In the genomic region with DNA sequence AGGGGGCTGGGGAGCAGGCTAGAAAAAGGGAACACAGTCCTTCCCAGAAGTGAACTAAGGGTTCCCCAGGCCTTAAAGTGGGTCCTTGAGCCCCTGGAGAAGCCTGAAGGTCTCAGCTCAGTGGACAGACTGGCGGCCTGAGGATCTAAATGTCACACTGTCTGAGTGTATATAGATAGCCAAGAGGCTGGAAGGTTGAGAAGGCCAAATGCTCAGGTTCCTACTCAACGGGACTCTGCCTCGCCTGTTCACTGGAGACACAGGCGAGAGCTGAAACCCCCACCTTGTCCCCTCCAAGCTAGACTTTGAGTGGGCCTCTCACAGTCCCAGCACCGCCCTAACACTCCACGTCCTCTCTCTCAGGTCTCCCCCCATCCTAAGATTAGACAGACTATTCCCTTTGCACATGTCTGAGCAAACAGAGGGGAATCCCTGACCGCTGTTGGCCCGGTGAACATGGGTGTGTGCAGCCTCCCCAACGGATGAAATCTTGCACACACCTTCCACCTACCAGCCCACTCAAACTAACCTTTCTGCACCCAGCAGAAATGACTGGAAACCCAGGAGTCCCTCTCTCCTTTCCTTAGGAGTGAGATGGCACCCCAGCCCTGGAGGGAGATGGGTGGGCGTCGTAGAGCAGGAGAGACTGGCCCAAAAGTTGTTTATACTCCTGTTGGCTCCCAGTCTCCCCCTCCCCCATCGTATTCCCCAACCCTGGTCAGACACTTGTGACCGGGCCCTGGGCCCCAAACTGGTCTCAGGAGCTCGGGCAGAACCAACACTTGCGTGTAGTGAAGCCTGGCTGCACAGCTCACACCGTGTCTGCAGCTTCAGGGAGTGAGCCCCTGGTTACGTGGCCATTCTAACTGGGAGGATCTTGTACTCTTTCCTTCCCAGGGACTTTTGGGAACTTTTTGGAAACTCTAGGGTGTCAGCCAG, we compare ENCODE assay signal across 11 cellular contexts. TPM values are rescaled to one million over a fixed set of nuclear protein-coding genes. Genes with fewer than 3 reads are reported as not detected.
DNase-seq lines count a peak whose midpoint lies in the region; ATAC-seq, FAIRE-seq and TF ChIP-seq lines count a peak whose summit lies in the region.
"Had no signal": no experiment of that assay in that cellular context is flagged by ENCODE, and none has a peak within 500 bp of the region (broad histone marks: within the 10 kb centered on the region; RNA-seq: fewer than 3 reads in every experiment).

No MANE protein-coding gene starts in this region.

- no peak overlapping the region for H3K14ac ChIP-seq in H9 (ENCODE audit: insufficient read depth, low read length)

- no peak overlapping the region for H3K23ac ChIP-seq in H9 (ENCODE audit: insufficient read length, low read depth, low read length)

- no peak overlapping the region for H2BK120ac ChIP-seq in H9 (ENCODE audit: low read depth, low read length, poor library complexity, severe bottlenecking)

- no peaks in the 10 kb centered on the region for H3K9me3 ChIP-seq in H9 (ENCODE audit: control insufficient read depth, low read depth, low read length)
- no peaks in the 10 kb centered on the region for H3K9me3 ChIP-seq in HepG2 (ENCODE audit: low read length)
- no peaks in the 10 kb centered on the region for H3K9me3 ChIP-seq in stomach

- no peak overlapping the region for H3K56ac ChIP-seq in H9 (ENCODE audit: insufficient read length, low read depth, low read length)

- H2BK20ac ChIP-seq in H9 (ENCODE audit: low read depth, low read length, poor library complexity, severe bottlenecking): no peak overlapping the region

- intact Hi-C loops in HepG2 (cut with micrococcal nuclease; ENCODE audit: unreplicated experiment) (loop anchor here (5.0 kb wide), 1 partner anchor 88 kb away; no protein-coding TSS in a partner anchor), stomach (cut with DNase I; ENCODE audit: low total_unique reads) (no loop called here)

- H3K36me3 ChIP-seq in HepG2 (replicated peaks in 1 of 2; ENCODE audit: control insufficient read depth in 1 of 2, insufficient read depth in 2 of 2, low read length in 2 of 2) (peaks cover 0 to 2% of the 10 kb centered on the region in 2 experiments; a peak in 1 of 5 replicates), stomach (peaks cover 0 to 4% (median 0%) of the 10 kb centered on the region in 4 donors)

- H3K27ac ChIP-seq in H9 (ENCODE audit: insufficient read length, low read depth, low read length): no peak overlapping the region
- peak overlapping the region; percentile 51 for H3K27ac ChIP-seq in HepG2 (ENCODE audit: extremely low read length, insufficient read depth, low read length)
- peak overlapping the region; percentile 10 to 90 (median 84) for H3K27ac ChIP-seq in stomach

- H3K4me2 ChIP-seq in H9 (ENCODE audit: insufficient read depth, insufficient read length, low read length): peak overlapping the region; percentile 35
- peak overlapping the region; percentile 99 for H3K4me2 ChIP-seq in HepG2 (ENCODE audit: low read depth, low read length)

- H2AK5ac ChIP-seq in H9 (ENCODE audit: insufficient read length, low read length): no peak overlapping the region

- H3K27me3 ChIP-seq in H9 (ENCODE audit: insufficient read depth, low read length): peaks cover 11% of the 10 kb centered on the region; the same call in 1 of the 2 replicates
- peaks cover 0 to 22% of the 10 kb centered on the region in 2 experiments; a peak in 2 of 5 replicates for H3K27me3 ChIP-seq in HepG2 (ENCODE audit: control insufficient read depth in 1 of 2, insufficient read depth in 2 of 2, low read length in 2 of 2)
- peaks cover 0 to 29% (median 12%) of the 10 kb centered on the region in 3 donors for H3K27me3 ChIP-seq in stomach

- WGBS in H9 (ENCODE audit: extremely low coverage, insufficient read length, low lambda C conversion rate): no CpG with 5 or more reads among the region's 17 CpGs
- 21% methylated on average over 17 of the region's 17 CpGs for WGBS in HepG2 (ENCODE audit: low lambda C conversion rate)
- 36 to 59% (median 43%) methylated on average over 17 of the region's 17 CpGs for WGBS in stomach, 5 donors

- H3K79me1 ChIP-seq in H9 (ENCODE audit: insufficient read depth, low read depth, low read length, poor library complexity, severe bottlenecking): no peaks in the 10 kb centered on the region

- H3K4me3 Mint-ChIP-seq in H9 (peak overlapping the region; percentile 88 to 91), chondrocyte (ENCODE audit: unreplicated experiment) (peak overlapping the region; percentile 95)

- POLR2A ChIA-PET in HepG2 (lab: Yijun Ruan, JAX): interaction anchor here (1.0 to 6.7 kb wide), 6 partner anchors 10 to 222 kb away, joined by 3 to 203 read pairs (median 6); no protein-coding TSS in a partner anchor

- no peak for TF ChIP-seq RAD21 in HepG2 (CRISPR knock-in tag; IDR thresholded peaks at IDR 0.05)

- no peak for TF ChIP-seq EP300 in HepG2 (IDR thresholded peaks at IDR 0.05; ENCODE audit: low read depth in 2 of 2, low read length in 2 of 2)
- TF ChIP-seq EP300 in HepG2 (CRISPR knock-in tag; IDR thresholded peaks at IDR 0.05; ENCODE audit: borderline replicate concordance): no peak
- no peak for TF ChIP-seq EP300 in stomach (IDR thresholded peaks at IDR 0.05)

- H4K8ac ChIP-seq in H9 (replicated peaks; ENCODE audit: insufficient read length, low read depth, low read length): no peak overlapping the region

- peaks cover 22% of the 10 kb centered on the region for H3K27me3 Mint-ChIP-seq in H9 (ENCODE audit: low read depth)
- no peaks in the 10 kb centered on the region for H3K27me3 Mint-ChIP-seq in chondrocyte (ENCODE audit: low read depth)

- H3K27ac Mint-ChIP-seq in H9: peak overlapping the region in 1 of 3 experiments; percentile 83; a peak in 3 of 7 replicates
- H3K27ac Mint-ChIP-seq in chondrocyte (ENCODE audit: unreplicated experiment): peak overlapping the region; percentile 78

- ATAC-seq in HepG2: no peak
- ATAC-seq in GM18867 (IDR thresholded peaks at IDR 0.05; ENCODE audit: unreplicated experiment): no peak
- no peak for ATAC-seq in HG02798 (IDR thresholded peaks at IDR 0.05; ENCODE audit: poor library complexity, unreplicated experiment)
- ATAC-seq: HCT116 had no signal

- H2BK5ac ChIP-seq in H9 (ENCODE audit: insufficient read length, low read length): no peak overlapping the region

- H3K23me2 ChIP-seq in H9 (ENCODE audit: insufficient read length, low read depth, low read length, poor library complexity, severe bottlenecking): peaks cover 11% of the 10 kb centered on the region

- H3K36me3 Mint-ChIP-seq in H9 (ENCODE audit: insufficient read depth in 1 of 3, low read depth in 3 of 3): peaks cover 5 to 50% (median 38%) of the 10 kb centered on the region in 3 experiments; a peak in 5 of 7 replicates
- peaks cover 28% of the 10 kb centered on the region for H3K36me3 Mint-ChIP-seq in chondrocyte (ENCODE audit: low read depth)

- no peak overlapping the region for H3K9ac ChIP-seq in H9 (ENCODE audit: extremely low read depth, insufficient read length, low read length)
- peak overlapping the region; percentile 75 for H3K9ac ChIP-seq in HepG2 (ENCODE audit: insufficient read depth, low read depth, low read length)

- peak overlapping the region; percentile 69 to 95 (median 90) for H3K4me3 ChIP-seq in HepG2 (replicated peaks in 1 of 3; ENCODE audit: insufficient read depth in 1 of 3, low read depth in 2 of 3, low read length in 3 of 3)
- H3K4me3 ChIP-seq in stomach: peak overlapping the region; percentile 55 to 71 (median 62)

- no TSS peak for BruUV-seq in HepG2 (replicated peaks; lab: Mats Ljungman, UMichigan)

- DNase-seq in H9 (no peak), chondrocyte (ENCODE audit: low spot score) (no peak), HepG2 (ENCODE audit: low spot score) (no peak), stomach (no peak), HPDE6-E6E7 (ENCODE audit: extremely low spot score) (no peak)
- no peak for DNase-seq in central memory CD4-positive, alpha-beta T cell
- DNase-seq: activated gamma-delta T cell, SHP77 had no signal

- H4K20me1 ChIP-seq in H9 (ENCODE audit: control insufficient read depth, insufficient read depth, insufficient read length) (no peaks in the 10 kb centered on the region), HepG2 (ENCODE audit: insufficient read depth, low read length) (peaks cover 7% of the 10 kb centered on the region)

- H3K4ac ChIP-seq in H9 (ENCODE audit: low read depth, low read length): no peak overlapping the region

- no peaks in the 10 kb centered on the region for H3K79me2 ChIP-seq in H9 (ENCODE audit: insufficient read depth, low read length)
- peaks cover 34% of the 10 kb centered on the region for H3K79me2 ChIP-seq in HepG2 (ENCODE audit: insufficient read depth, low read length)

- no peak overlapping the region for H3T11ph ChIP-seq in H9 (ENCODE audit: low read length)

- no peak for FAIRE-seq in HepG2 (lab: Jason Lieb, UNC)

- peaks cover 1% of the 10 kb centered on the region; the same call in 1 of the 2 replicates for H3K4me1 ChIP-seq in H9 (ENCODE audit: insufficient read depth, low read length)
- peaks cover 87% of the 10 kb centered on the region for H3K4me1 ChIP-seq in HepG2 (ENCODE audit: insufficient read depth, low read length)
- H3K4me1 ChIP-seq in stomach: peaks cover 40 to 83% (median 61%) of the 10 kb centered on the region in 4 donors

- in situ Hi-C loops in HepG2 (cut with HindIII; ENCODE audit: extremely low pct_ligation_motif_present, low pct_unique_long_range_greater_than_20kb): no loop called here

- TF ChIP-seq POLR2A in HepG2 (IDR thresholded peaks at IDR 0.05; ENCODE audit: insufficient read depth in 1 of 2, low read depth in 2 of 2, low read length in 2 of 2) (no peak), stomach (IDR thresholded peaks at IDR 0.05) (no peak)

- TF ChIP-seq CTCF in H9 (conservative IDR thresholded peaks at IDR 0.05) (no peak), chondrocyte (IDR thresholded peaks at IDR 0.05) (no peak), HepG2 (CRISPR knock-in tag; IDR thresholded peaks at IDR 0.05) (no peak), stomach (IDR thresholded peaks at IDR 0.05) (no peak)

- no peak overlapping the region for H2BK15ac ChIP-seq in H9 (ENCODE audit: low read depth, low read length)

- H3K4me1 Mint-ChIP-seq in H9: peaks cover 69 to 72% of the 10 kb centered on the region in 2 experiments
- H3K4me1 Mint-ChIP-seq in chondrocyte (ENCODE audit: low read depth): peaks cover 73% of the 10 kb centered on the region

- CTCF ChIA-PET in HepG2 (lab: Yijun Ruan, JAX; ENCODE audit: low intra/inter-chr PET ratio, low total read pairs): no interaction called here

- H4K91ac ChIP-seq in H9 (ENCODE audit: insufficient read length, low read depth, low read length): no peak overlapping the region

- H2BK12ac ChIP-seq in H9 (ENCODE audit: insufficient read length, low read depth, low read length): no peak overlapping the region

- H2AFZ ChIP-seq in H9 (ENCODE audit: low read length): no peak overlapping the region
- H2AFZ ChIP-seq in HepG2 (ENCODE audit: low read length): no peak overlapping the region

- H3K9me3 Mint-ChIP-seq in H9 (no peaks in the 10 kb centered on the region), chondrocyte (ENCODE audit: low read depth) (no peaks in the 10 kb centered on the region)

- no peak overlapping the region for H4K5ac ChIP-seq in H9 (ENCODE audit: insufficient read length, low read depth, low read length)

- no peak overlapping the region for H3K18ac ChIP-seq in H9 (ENCODE audit: insufficient read length, low read depth, low read length)

RNA-seq across cellular contexts. Expression of a gene that starts 1.9 kb away (rescaled TPM):
- total RNA-seq in H9 (2021) (134 and 135 TPM in 2 replicates), chondrocyte (83.1 to 164 TPM (median 155 TPM) in 3 replicates), HepG2 (2016; rRNA removed; fragmentation: Illumina TruSeq; extraction: Trizol) (28.5 and 52.6 TPM in 2 replicates), stomach (100 to 1,000 TPM in 1 of 5 donors, 10 to 100 TPM in 4; 25.1 to 176 (median 66.8) TPM)
- total RNA-seq in HepG2 (2016; cell fraction: cytosol; rRNA removed; fragmentation: Illumina TruSeq; extraction: Trizol; ENCODE audit: low read depth): 29.8 and 32.7 TPM in 2 replicates
- total RNA-seq in HepG2 (2016; cell fraction: insoluble cytoplasmic fraction; rRNA removed; fragmentation: Illumina TruSeq; extraction: Trizol): 26.0 and 48.3 TPM in 2 replicates
- 54.4 and 56.9 TPM in 2 replicates for total RNA-seq in HepG2 (2016; cell fraction: membrane; rRNA removed; fragmentation: Illumina TruSeq; extraction: Trizol)
- 54.4 and 55.1 TPM in 2 replicates for total RNA-seq in HepG2 (2016; cell fraction: nucleus; rRNA removed; fragmentation: Illumina TruSeq; extraction: Trizol)
- polyA plus RNA-seq in HepG2 (2011; rRNA removed) (58.8 and 61.3 TPM in 2 replicates), stomach (10 to 100 TPM; 15.4 to 36.4 (median 31.7) TPM)
- 38.5 and 60.7 TPM in 2 replicates for polyA plus RNA-seq in HepG2 (2011; cell fraction: cytosol; rRNA removed)
- 143 and 171 TPM in 2 replicates for polyA plus RNA-seq in HepG2 (2011; cell fraction: nucleus; rRNA removed)
- 40.4 and 41.4 TPM in 2 replicates for polyA plus RNA-seq in HepG2 (2012)
- 17.4 and 18.8 TPM in 2 replicates for polyA plus RNA-seq in HepG2 (2016; cell fraction: cytosol; fragmentation: Illumina TruSeq; extraction: Trizol; ENCODE audit: low read depth)
- 22.6 and 27.6 TPM in 2 replicates for polyA plus RNA-seq in HepG2 (2016; cell fraction: insoluble cytoplasmic fraction; fragmentation: Illumina TruSeq; extraction: Trizol; ENCODE audit: low read depth)
- polyA plus RNA-seq in HepG2 (2016; cell fraction: membrane; fragmentation: Illumina TruSeq; extraction: Trizol; ENCODE audit: low read depth): 33.9 and 35.9 TPM in 2 replicates
- polyA plus RNA-seq in HepG2 (2016; cell fraction: nucleus; fragmentation: Illumina TruSeq; extraction: Trizol; ENCODE audit: insufficient read depth, low read depth): 102 and 113 TPM in 2 replicates
- 71.1 and 76.2 TPM in 2 replicates for polyA minus RNA-seq in HepG2 (2011; rRNA and poly(A)+ RNA removed; ENCODE audit: low replicate concordance)
- 18.8 and 24.4 TPM in 2 replicates for polyA minus RNA-seq in HepG2 (2011; cell fraction: cytosol; rRNA and poly(A)+ RNA removed)
- polyA minus RNA-seq in HepG2 (2011; cell fraction: nucleus; rRNA and poly(A)+ RNA removed): 23.2 and 26.8 TPM in 2 replicates
